Comparison of ENCODE assay signal across 8 cellular contexts in the genomic region with DNA sequence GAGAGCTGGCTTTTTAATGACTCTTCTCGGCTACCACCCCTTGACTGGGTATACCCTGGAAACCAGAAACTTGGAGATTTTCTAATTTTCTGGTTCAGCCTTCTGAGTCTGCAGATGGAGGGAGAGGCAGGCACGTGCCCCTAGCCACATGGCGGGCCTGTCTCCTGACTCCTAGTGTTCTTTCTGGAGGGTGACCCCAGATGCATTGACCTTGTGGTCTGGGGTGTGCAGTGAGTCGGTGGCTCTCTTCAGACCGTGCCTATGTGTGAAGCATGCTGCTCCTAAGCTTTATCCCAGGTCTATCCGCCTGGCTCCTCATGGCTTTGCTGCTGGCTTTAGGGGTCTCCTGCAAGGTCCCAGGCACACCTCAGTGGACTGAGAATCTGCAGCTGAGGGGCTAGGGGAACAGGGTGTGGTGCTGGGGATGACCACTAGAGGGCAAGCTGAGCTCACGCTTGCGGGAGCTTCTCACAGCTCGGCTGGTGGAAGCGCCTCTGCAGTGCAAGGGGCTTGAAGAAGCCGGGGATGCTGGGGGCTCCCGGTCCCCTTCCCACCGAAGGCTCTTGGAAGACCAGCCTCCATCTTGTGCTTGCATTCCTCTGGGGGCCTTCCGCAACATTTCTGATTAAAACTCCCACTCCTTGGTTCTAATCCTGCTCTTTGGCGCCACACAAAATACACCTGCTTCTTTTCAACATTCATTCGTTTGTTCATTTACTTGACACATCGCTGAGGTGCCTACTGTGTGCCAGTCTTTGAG. TPM values are rescaled to one million over a fixed set of nuclear protein-coding genes. Genes with fewer than 3 reads are reported as not detected.
DNase-seq lines count a peak whose midpoint lies in the region; ATAC-seq and TF ChIP-seq lines count a peak whose summit lies in the region.

No MANE protein-coding gene starts in this region.

- no peak overlapping the region for H3K27ac ChIP-seq in GM23338 (ENCODE audit: low read depth)

- H3F3A ChIP-seq in GM23338 (replicated peaks; ENCODE audit: low read depth) = no peaks in the 10 kb centered on the region

- no peaks in the 10 kb centered on the region for H3K9me2 ChIP-seq in GM23338 (ENCODE audit: insufficient read depth)

- H3K4me1 ChIP-seq in GM23338 (ENCODE audit: insufficient read depth) = no peaks in the 10 kb centered on the region

- H3K36me3 ChIP-seq in GM23338 (ENCODE audit: insufficient read depth) = no peaks in the 10 kb centered on the region

- ATAC-seq in GM23338 = peak; percentile 89
- ATAC-seq in activated naive CD8-positive, alpha-beta T cell treated with anti-CD3 and anti-CD28 coated beads, Interleukin-2, amount 50 U/mL, for 24 hours = peak; percentile 66
- ATAC-seq in left cardiac atrium = peak; percentile 82 to 87

- intact Hi-C loops in left cardiac atrium (cut with DNase I) = loop anchor here in 1 of 2 donors (5.0 kb wide), 1 partner anchor 383 kb away; no protein-coding TSS in a partner anchor

- H3K27me3 ChIP-seq in GM23338 (ENCODE audit: insufficient read depth) = no peaks in the 10 kb centered on the region

- no peak overlapping the region for H3K27ac Mint-ChIP-seq in GM23338
- H3K27ac Mint-ChIP-seq in activated naive CD8-positive, alpha-beta T cell treated with anti-CD3 and anti-CD28 coated beads, Interleukin-2, amount 50 U/mL, for 24 hours = no peak overlapping the region

- H3K4me2 ChIP-seq in GM23338 = no peak overlapping the region

- DNase-seq in GM03348 (ENCODE audit: low spot score) (peak; percentile 89), GM23338 (ENCODE audit: low spot score) (peak; percentile 94), LNCaP clone FGC (ENCODE audit: low read depth) (peak; percentile 1), SKM-1 treated with dmso at 0.1 percent for 144 hours (lab: John Stamatoyannopoulos, UW; ENCODE audit: unreplicated experiment) (peak; percentile 30), left cardiac atrium (peak; percentile 78), putamen (ENCODE audit: low spot score) (peak; percentile 50), NCI-H510A (lab: John Stamatoyannopoulos, UW) (no peak)
- peak; percentile 80 for DNase-seq in activated naive CD8-positive, alpha-beta T cell treated with anti-CD3 and anti-CD28 coated beads, Interleukin-2, amount 50 U/mL, for 24 hours

- no peaks in the 10 kb centered on the region for H3K79me2 ChIP-seq in GM23338 (replicated peaks; ENCODE audit: insufficient read depth)

- TF ChIP-seq CTCF in GM23338 (conservative IDR thresholded peaks at IDR 0.05; ENCODE audit: low read depth in 2 of 2) (peak; percentile 89 to 96), LNCaP clone FGC (IDR thresholded peaks at IDR 0.05; ENCODE audit: control insufficient read depth, extremely low read depth, insufficient read depth) (peak; percentile 98)

- 0 out of 2 replicates have a peak overlapping the region, but pooled peaks have one; percentile 47 for H2AFZ ChIP-seq in GM23338

- H3K4me1 Mint-ChIP-seq in GM23338 = peaks cover 11% of the 10 kb centered on the region
- H3K4me1 Mint-ChIP-seq in activated naive CD8-positive, alpha-beta T cell treated with anti-CD3 and anti-CD28 coated beads, Interleukin-2, amount 50 U/mL, for 24 hours = peaks cover 4% of the 10 kb centered on the region

- peaks cover 9% of the 10 kb centered on the region for H3K27me3 Mint-ChIP-seq in GM23338 (ENCODE audit: insufficient read depth, low read depth, poor library complexity)
- peaks cover 2% of the 10 kb centered on the region for H3K27me3 Mint-ChIP-seq in activated naive CD8-positive, alpha-beta T cell treated with anti-CD3 and anti-CD28 coated beads, Interleukin-2, amount 50 U/mL, for 24 hours

- no peak overlapping the region for H3K4me3 Mint-ChIP-seq in GM23338
- no peak overlapping the region for H3K4me3 Mint-ChIP-seq in activated naive CD8-positive, alpha-beta T cell treated with anti-CD3 and anti-CD28 coated beads, Interleukin-2, amount 50 U/mL, for 24 hours

- no peaks in the 10 kb centered on the region for H4K20me1 ChIP-seq in GM23338 (replicated peaks; ENCODE audit: insufficient read depth)

- H3K36me3 Mint-ChIP-seq in GM23338 (ENCODE audit: low read depth) = peaks cover 3% of the 10 kb centered on the region; the same call in 1 of the 3 replicates
- H3K36me3 Mint-ChIP-seq in activated naive CD8-positive, alpha-beta T cell treated with anti-CD3 and anti-CD28 coated beads, Interleukin-2, amount 50 U/mL, for 24 hours (ENCODE audit: low read depth) = no peaks in the 10 kb centered on the region

- peaks cover 3% of the 10 kb centered on the region; the same call in 1 of the 3 replicates for H3K9me3 Mint-ChIP-seq in GM23338
- no peaks in the 10 kb centered on the region for H3K9me3 Mint-ChIP-seq in activated naive CD8-positive, alpha-beta T cell treated with anti-CD3 and anti-CD28 coated beads, Interleukin-2, amount 50 U/mL, for 24 hours

- H3K4me3 ChIP-seq in GM23338 (no peak overlapping the region), LNCaP clone FGC (ENCODE audit: low read depth, low read length) (no peak overlapping the region)

TF ChIP-seq in GM23338, 12 proteins besides CTCF, POLR2A, EP300 and RAD21 (continues in another document):
- TF ChIP-seq, protein P1, sequence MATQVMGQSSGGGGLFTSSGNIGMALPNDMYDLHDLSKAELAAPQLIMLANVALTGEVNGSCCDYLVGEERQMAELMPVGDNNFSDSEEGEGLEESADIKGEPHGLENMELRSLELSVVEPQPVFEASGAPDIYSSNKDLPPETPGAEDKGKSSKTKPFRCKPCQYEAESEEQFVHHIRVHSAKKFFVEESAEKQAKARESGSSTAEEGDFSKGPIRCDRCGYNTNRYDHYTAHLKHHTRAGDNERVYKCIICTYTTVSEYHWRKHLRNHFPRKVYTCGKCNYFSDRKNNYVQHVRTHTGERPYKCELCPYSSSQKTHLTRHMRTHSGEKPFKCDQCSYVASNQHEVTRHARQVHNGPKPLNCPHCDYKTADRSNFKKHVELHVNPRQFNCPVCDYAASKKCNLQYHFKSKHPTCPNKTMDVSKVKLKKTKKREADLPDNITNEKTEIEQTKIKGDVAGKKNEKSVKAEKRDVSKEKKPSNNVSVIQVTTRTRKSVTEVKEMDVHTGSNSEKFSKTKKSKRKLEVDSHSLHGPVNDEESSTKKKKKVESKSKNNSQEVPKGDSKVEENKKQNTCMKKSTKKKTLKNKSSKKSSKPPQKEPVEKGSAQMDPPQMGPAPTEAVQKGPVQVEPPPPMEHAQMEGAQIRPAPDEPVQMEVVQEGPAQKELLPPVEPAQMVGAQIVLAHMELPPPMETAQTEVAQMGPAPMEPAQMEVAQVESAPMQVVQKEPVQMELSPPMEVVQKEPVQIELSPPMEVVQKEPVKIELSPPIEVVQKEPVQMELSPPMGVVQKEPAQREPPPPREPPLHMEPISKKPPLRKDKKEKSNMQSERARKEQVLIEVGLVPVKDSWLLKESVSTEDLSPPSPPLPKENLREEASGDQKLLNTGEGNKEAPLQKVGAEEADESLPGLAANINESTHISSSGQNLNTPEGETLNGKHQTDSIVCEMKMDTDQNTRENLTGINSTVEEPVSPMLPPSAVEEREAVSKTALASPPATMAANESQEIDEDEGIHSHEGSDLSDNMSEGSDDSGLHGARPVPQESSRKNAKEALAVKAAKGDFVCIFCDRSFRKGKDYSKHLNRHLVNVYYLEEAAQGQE (IDR thresholded peaks at IDR 0.05; ENCODE audit: unreplicated experiment) = no peak

RNA-seq across cellular contexts. Expression of gene OTOG, which starts 51.8 kb away (rescaled TPM):
- total RNA-seq in GM23338 (2014; rRNA removed; shearing (Covaris generic)) = 0.52 and 0.78 TPM in 2 replicates
- 0.40 and 2.4 TPM in 2 replicates for polyA plus RNA-seq in GM23338 (2016; fragmentation: Nextera tagmentation; extraction: Ambion mirVana)
- not detected for total RNA-seq in left cardiac atrium

RNA-seq across cellular contexts. Expression of gene USH1C, which starts 54.7 kb away (rescaled TPM):
- total RNA-seq in GM23338 (2014; rRNA removed; shearing (Covaris generic)) = 1.3 and 5.4 TPM in 2 replicates
- polyA plus RNA-seq in GM23338 (2016; fragmentation: Nextera tagmentation; extraction: Ambion mirVana) = 1.8 and 2.7 TPM in 2 replicates
- under 1 TPM in 1 of 2 donors, not detected in 1; 0.88 TPM for total RNA-seq in left cardiac atrium
